Comparison of ENCODE assay signal across 7 cellular contexts in the genomic region with DNA sequence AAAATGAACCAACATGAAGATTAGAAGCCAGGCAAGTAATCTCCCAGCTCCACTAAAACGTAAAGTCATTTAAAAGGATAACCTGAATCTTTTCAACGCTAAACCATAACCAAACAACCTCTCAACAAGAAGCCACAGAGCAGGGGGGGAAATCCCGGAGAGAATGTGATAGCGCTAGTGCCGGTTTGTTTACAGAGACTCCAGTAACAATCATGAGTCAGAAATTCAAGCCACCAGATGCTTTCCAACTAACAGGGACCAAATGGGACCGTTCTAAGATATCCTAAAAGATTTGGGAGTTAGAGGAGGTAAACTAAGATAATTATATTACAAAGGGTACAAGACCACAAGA. TPM values are rescaled to one million over a fixed set of nuclear protein-coding genes. Genes with fewer than 3 reads are reported as not detected.
DNase-seq lines count a peak whose midpoint lies in the region; ATAC-seq and TF ChIP-seq lines count a peak whose summit lies in the region.

No MANE protein-coding gene starts in this region.

- H3K9me3 Mint-ChIP-seq in neural crest cell: no peaks in the 10 kb centered on the region

- H3K27ac Mint-ChIP-seq in neural crest cell (ENCODE audit: unreplicated experiment): peak overlapping the region; percentile 99

- H3K4me3 Mint-ChIP-seq in neural crest cell: peak overlapping the region; percentile 100

- H3K27ac ChIP-seq in temporal lobe (ENCODE audit: low read depth, low read length): peak overlapping the region; percentile 98

- peak; percentile 34 for ATAC-seq in GM18498 (IDR thresholded peaks at IDR 0.05; ENCODE audit: unreplicated experiment)
- ATAC-seq in HG03159 (IDR thresholded peaks at IDR 0.05; ENCODE audit: unreplicated experiment): peak; percentile 27

- peak overlapping the region; percentile 100 for H3K4me3 ChIP-seq in fibroblast of mammary gland (ENCODE audit: control insufficient read depth, low read depth, low read length)

- TF ChIP-seq CTCF in fibroblast of mammary gland (conservative IDR thresholded peaks at IDR 0.05; ENCODE audit: control insufficient read depth, insufficient read depth, low read depth, low read length) (no peak), neural crest cell (conservative IDR thresholded peaks at IDR 0.05) (no peak)

- H3K36me3 Mint-ChIP-seq in neural crest cell (ENCODE audit: low read depth): no peaks in the 10 kb centered on the region

- H3K27me3 Mint-ChIP-seq in neural crest cell (ENCODE audit: low read depth): peaks cover 16% of the 10 kb centered on the region

- H3K4me1 Mint-ChIP-seq in neural crest cell: peaks cover 44% of the 10 kb centered on the region

- DNase-seq in NCI-H82 (lab: John Stamatoyannopoulos, UW) (peak; percentile 78), fibroblast of mammary gland (ENCODE audit: low read depth) (peak; percentile 85), neural crest cell (ENCODE audit: low read depth, low spot score) (no peak)
- DNase-seq in activated T-cell treated with anti-CD3 and anti-CD28 coated beads, Interleukin-2, amount 50 U/mL, for 48 hours: peak; percentile 74

RNA-seq across cellular contexts. Expression of a gene that starts 0.8 kb away (rescaled TPM):
- total RNA-seq in neural crest cell (124 and 130 TPM in 2 replicates), temporal lobe (47.9 TPM)

RNA-seq across cellular contexts. Expression of a gene that starts 23.4 kb away (rescaled TPM):
- 85.5 and 87.4 TPM in 2 replicates for total RNA-seq in neural crest cell
- 21.1 TPM for total RNA-seq in temporal lobe

RNA-seq across cellular contexts. Expression of a gene that starts 56.3 kb away (rescaled TPM):
- total RNA-seq in neural crest cell (113 and 117 TPM in 2 replicates), temporal lobe (178 TPM)
